In the genomic region with DNA sequence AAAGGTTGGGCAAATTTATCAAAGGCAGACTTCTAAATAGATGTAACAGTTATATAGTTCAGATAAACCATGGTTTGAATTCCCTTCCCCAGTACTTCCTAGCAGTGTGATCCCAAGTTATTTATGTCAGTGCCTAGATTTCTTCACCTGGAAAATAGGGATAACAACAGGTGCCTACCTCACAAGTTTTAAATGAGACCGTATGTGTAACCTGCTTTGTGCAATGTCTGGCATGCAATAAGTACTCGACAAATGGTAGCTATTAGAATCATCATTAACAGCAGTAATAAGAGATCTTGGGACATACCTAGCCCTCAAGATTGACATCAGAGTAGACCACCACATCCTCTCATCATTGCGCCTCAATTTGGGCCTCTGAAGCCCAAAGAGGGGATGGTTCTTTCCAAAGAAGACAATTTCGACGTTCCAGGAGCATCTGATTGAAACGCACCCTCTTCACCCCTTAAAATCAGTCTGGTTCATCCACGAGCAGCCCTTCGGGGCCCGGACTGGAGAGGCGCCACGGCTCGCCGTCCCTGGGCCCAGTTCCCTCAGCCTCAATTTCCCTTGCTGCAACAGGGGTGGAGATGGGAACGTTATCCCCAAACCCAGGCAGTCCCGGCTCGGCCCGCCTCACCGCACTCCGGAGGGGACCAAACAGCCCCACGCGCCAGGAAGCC, we compare ENCODE assay signal across 8 cellular contexts. TPM values are rescaled to one million over a fixed set of nuclear protein-coding genes. Genes with fewer than 3 reads are reported as not detected.
DNase-seq lines count a peak whose midpoint lies in the region; ATAC-seq, FAIRE-seq and TF ChIP-seq lines count a peak whose summit lies in the region.

No MANE protein-coding gene starts in this region.

- ATAC-seq in naive thymus-derived CD8-positive, alpha-beta T cell = peak in 1 of 2 donors; percentile 1

- TF ChIP-seq CTCF in GM10266 (IDR thresholded peaks at IDR 0.05; ENCODE audit: control insufficient read depth, insufficient read depth, low read depth, missing control alignments) = no peak

- H3K4me3 Mint-ChIP-seq in dendritic cell treated with granulocyte-macrophage colony-stimulating factor and Interleukin-4, amounts not matched to agents 40 ng/mL and 50 ng/mL, for 4 days = peak overlapping the region; percentile 95
- peak overlapping the region; percentile 93 to 97 (median 96) for H3K4me3 Mint-ChIP-seq in naive thymus-derived CD8-positive, alpha-beta T cell

- H3K27ac Mint-ChIP-seq in dendritic cell treated with granulocyte-macrophage colony-stimulating factor and Interleukin-4, amounts not matched to agents 40 ng/mL and 50 ng/mL, for 4 days = peak overlapping the region; percentile 93
- H3K27ac Mint-ChIP-seq in naive thymus-derived CD8-positive, alpha-beta T cell = peak overlapping the region; percentile 88 to 95 (median 93)

- no peaks in the 10 kb centered on the region for H3K36me3 ChIP-seq in H7 (replicated peaks; ENCODE audit: control insufficient read depth, insufficient read depth, low read length)

- peak; percentile 33 for DNase-seq in GM10266 (ENCODE audit: extremely low spot score)
- DNase-seq in H7 = no peak
- DNase-seq in NCI-H69 (lab: John Stamatoyannopoulos, UW) = peak; percentile 57
- no peak for DNase-seq in naive thymus-derived CD8-positive, alpha-beta T cell
- no peak for DNase-seq in frontal cortex (ENCODE audit: low spot score in 2 of 2)
- DNase-seq in NCI-H524 treated with DMSO at 0.1 percent for 48 hours (lab: John Stamatoyannopoulos, UW) = no peak
- DNase-seq in activated gamma-delta T cell (lab: John Stamatoyannopoulos, UW) = no peak

- H3K4me1 Mint-ChIP-seq in dendritic cell treated with granulocyte-macrophage colony-stimulating factor and Interleukin-4, amounts not matched to agents 40 ng/mL and 50 ng/mL, for 4 days (ENCODE audit: low read depth) = peaks cover 38% of the 10 kb centered on the region
- H3K4me1 Mint-ChIP-seq in naive thymus-derived CD8-positive, alpha-beta T cell = peaks cover 11 to 50% (median 29%) of the 10 kb centered on the region in 4 donors

- intact Hi-C loops in dendritic cell treated with granulocyte-macrophage colony-stimulating factor and Interleukin-4, amounts not matched to agents 40 ng/mL and 50 ng/mL, for 4 days (cut with micrococcal nuclease) = loop anchor here (10.0 kb wide), 1 partner anchor 51 kb away; no protein-coding TSS in a partner anchor

- H3K9me3 Mint-ChIP-seq in dendritic cell treated with granulocyte-macrophage colony-stimulating factor and Interleukin-4, amounts not matched to agents 40 ng/mL and 50 ng/mL, for 4 days = no peaks in the 10 kb centered on the region
- H3K9me3 Mint-ChIP-seq in naive thymus-derived CD8-positive, alpha-beta T cell = no peaks in the 10 kb centered on the region

- POLR2A ChIA-PET in naive thymus-derived CD8-positive, alpha-beta T cell (lab: Charles Lee) = interaction anchor here (1.0 to 1.2 kb wide), 2 partner anchors 203 to 804 kb away, joined by 3 to 6 read pairs; partner anchors contain the start of genes MRM1 and SYNRG

- no peaks in the 10 kb centered on the region for H3K27me3 Mint-ChIP-seq in dendritic cell treated with granulocyte-macrophage colony-stimulating factor and Interleukin-4, amounts not matched to agents 40 ng/mL and 50 ng/mL, for 4 days
- H3K27me3 Mint-ChIP-seq in naive thymus-derived CD8-positive, alpha-beta T cell = no peaks in the 10 kb centered on the region

- no peak for FAIRE-seq in frontal cortex (lab: Jason Lieb, UNC)

- peak overlapping the region; percentile 83 for H3K4me3 ChIP-seq in H7 (ENCODE audit: insufficient read depth, low read depth, low read length)

- peaks cover 11% of the 10 kb centered on the region for H3K36me3 Mint-ChIP-seq in dendritic cell treated with granulocyte-macrophage colony-stimulating factor and Interleukin-4, amounts not matched to agents 40 ng/mL and 50 ng/mL, for 4 days (ENCODE audit: low read depth)
- peaks cover 0 to 9% (median 3%) of the 10 kb centered on the region in 3 donors for H3K36me3 Mint-ChIP-seq in naive thymus-derived CD8-positive, alpha-beta T cell

- no peaks in the 10 kb centered on the region for H3K27me3 ChIP-seq in H7 (ENCODE audit: control insufficient read depth, insufficient read depth, low read length)

RNA-seq across cellular contexts. Expression of gene ACACA, which starts 0.5 kb away (rescaled TPM):
- 31.6 and 55.4 TPM in 2 replicates for total RNA-seq in H7 (2014; rRNA removed; shearing (Covaris generic))
- total RNA-seq in naive thymus-derived CD8-positive, alpha-beta T cell = 10 to 100 TPM; 11.8 to 15.2 TPM
- 1 to 10 TPM; 5.7 to 9.0 (median 7.4) TPM for polyA plus RNA-seq in naive thymus-derived CD8-positive, alpha-beta T cell
- total RNA-seq in frontal cortex = 99.9 TPM

RNA-seq across cellular contexts. Expression of gene TADA2A, which starts 0.6 kb away (rescaled TPM):
- total RNA-seq in H7 (2014; rRNA removed; shearing (Covaris generic)) = 12.5 and 16.3 TPM in 2 replicates
- total RNA-seq in naive thymus-derived CD8-positive, alpha-beta T cell = 10 to 100 TPM; 28.4 to 32.4 TPM
- polyA plus RNA-seq in naive thymus-derived CD8-positive, alpha-beta T cell = 10 to 100 TPM in 2 of 3 donors, 1 to 10 TPM in 1; 6.9 to 17.4 (median 11.6) TPM
- 44.0 TPM for total RNA-seq in frontal cortex

RNA-seq across cellular contexts. Expression of gene C17orf78, which starts 30.3 kb away (rescaled TPM):
- not detected in 2 replicates for total RNA-seq in H7 (2014; rRNA removed; shearing (Covaris generic))
- not detected for total RNA-seq in naive thymus-derived CD8-positive, alpha-beta T cell
- not detected for polyA plus RNA-seq in naive thymus-derived CD8-positive, alpha-beta T cell
- total RNA-seq in frontal cortex = not detected

Comparison
In these comparisons a context has a peak if more than half of its experiments do, and no peak if none do; other contexts are left out.
1. DNase-seq: peak in GM10266 (single experiment) and NCI-H69 (single experiment); none in H7 (single experiment), naive thymus-derived CD8-positive, alpha-beta T cell (0 of 10), frontal cortex (0 of 2), NCI-H524 treated with DMSO at 0.1 percent for 48 hours (single experiment) and activated gamma-delta T cell (single experiment).